ENCODE assay signal across 19 cellular contexts in the genomic region with DNA sequence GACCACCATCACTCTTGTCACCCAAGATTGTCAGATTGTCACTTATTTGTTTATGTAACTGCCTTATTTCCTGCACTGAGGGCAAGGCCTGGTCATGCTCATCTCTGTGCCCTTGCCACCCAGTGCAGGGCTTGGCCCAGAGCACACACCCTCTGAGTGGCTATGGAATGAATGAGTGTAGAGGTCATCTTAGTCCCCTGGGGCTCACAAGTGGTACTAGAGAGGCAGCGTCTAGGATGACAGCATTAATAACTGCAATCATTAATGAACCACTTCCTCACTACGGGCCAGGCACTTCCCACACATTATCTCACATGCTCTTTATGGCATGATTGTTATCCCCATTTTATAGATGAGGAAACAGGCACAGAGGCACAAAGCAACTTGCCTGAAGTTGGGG.
DNase-seq lines count a peak whose midpoint lies in the region; ATAC-seq, FAIRE-seq and TF ChIP-seq lines count a peak whose summit lies in the region.
"Had no signal": no experiment of that assay in that cellular context is flagged by ENCODE, and none has a peak within 500 bp of the region (broad histone marks: within the 10 kb centered on the region; RNA-seq: fewer than 3 reads in every experiment).

No MANE protein-coding gene starts in this region.

- no peak overlapping the region; the same call in 1 of the 2 replicates for H3K27ac Mint-ChIP-seq in HFFc6
- H3K27ac Mint-ChIP-seq: activated T-cell treated with anti-CD3 and anti-CD28 coated beads, Interleukin-2, amount 50 U/mL, for 24 hours had no signal

- TF ChIP-seq POLR2A in NB4 (IDR thresholded peaks at IDR 0.05; ENCODE audit: extremely low read depth, insufficient read length) = no peak

- no peaks in the 10 kb centered on the region for H3K27me3 ChIP-seq in left lung
- H3K27me3 ChIP-seq: adrenal gland, Peyer's patch had no signal

- DNase-seq in GM18507 (ENCODE audit: extremely low spot score, insufficient read length, low read depth) (peak; percentile 40), HFFc6 (peak; percentile 17), NB4 (ENCODE audit: low read depth) (peak; percentile 30), left lung (no peak), NCI-H2107 treated with DMSO at 0.1 percent for 48 hours (lab: John Stamatoyannopoulos, UW; ENCODE audit: unreplicated experiment) (no peak), NCI-H1092 treated with DMSO at 0.1 percent for 48 hours (lab: John Stamatoyannopoulos, UW) (no peak), RKO (ENCODE audit: low spot score) (no peak)
- DNase-seq: activated T-cell treated with anti-CD3 and anti-CD28 coated beads, Interleukin-2, amount 50 U/mL, for 24 hours; adrenal gland; GOT3; left cardiac atrium; naive B cell; NCI-H510A treated with DMSO at 0.1 percent for 48 hours; posterior cingulate gyrus had no signal

- H3K27ac ChIP-seq in left lung = no peak overlapping the region
- H3K27ac ChIP-seq: adrenal gland, epithelial cell of prostate, Peyer's patch, thoracic aorta had no signal

- ATAC-seq in left lung (peak; percentile 65), HG02840 (IDR thresholded peaks at IDR 0.05; ENCODE audit: low FRiP score, unreplicated experiment) (no peak)

- TF ChIP-seq CTCF in HFFc6 (IDR thresholded peaks at IDR 0.05) (no peak), NB4 (IDR thresholded peaks at IDR 0.05; ENCODE audit: low read depth, low read length) (no peak), left lung (IDR thresholded peaks at IDR 0.05) (no peak)

- peaks cover 2% of the 10 kb centered on the region; the same call in 1 of the 2 replicates for H3K27me3 Mint-ChIP-seq in HFFc6 (ENCODE audit: insufficient read depth)

- no peak overlapping the region for H3K4me3 Mint-ChIP-seq in HFFc6
- H3K4me3 Mint-ChIP-seq: activated T-cell treated with anti-CD3 and anti-CD28 coated beads, Interleukin-2, amount 50 U/mL, for 24 hours; naive B cell had no signal

- H3K4me1 Mint-ChIP-seq in HFFc6 (ENCODE audit: low read depth) = peaks cover 54% of the 10 kb centered on the region

- no peaks in the 10 kb centered on the region for H3K9me3 ChIP-seq in left lung
- H3K9me3 ChIP-seq: adrenal gland, thoracic aorta had no signal

- peaks cover 3% of the 10 kb centered on the region; the same call in 1 of the 2 replicates for H3K36me3 Mint-ChIP-seq in HFFc6 (ENCODE audit: low read depth)
- H3K36me3 Mint-ChIP-seq: naive B cell had no signal

- intact Hi-C loops in left lung (cut with DNase I) = no loop called here

- H3K4me1 ChIP-seq in left lung = peaks cover 0 to 14% of the 10 kb centered on the region in 2 donors
- H3K4me1 ChIP-seq: adrenal gland, Peyer's patch had no signal

- no peak overlapping the region for H3K4me3 ChIP-seq in NB4 (ENCODE audit: low read depth, low read length)
- no peak overlapping the region for H3K4me3 ChIP-seq in left lung
- H3K4me3 ChIP-seq: adrenal gland, Peyer's patch, thoracic aorta had no signal

- H3K9me3 Mint-ChIP-seq in HFFc6 = peaks cover 4% of the 10 kb centered on the region; the same call in 1 of the 2 replicates
- H3K9me3 Mint-ChIP-seq: activated T-cell treated with anti-CD3 and anti-CD28 coated beads, Interleukin-2, amount 50 U/mL, for 24 hours had no signal

- peak; percentile 88 for FAIRE-seq in GM18507 (lab: Jason Lieb, UNC)
- FAIRE-seq: colon had no signal

- H3K36me3 ChIP-seq in left lung = no peaks in the 10 kb centered on the region
- H3K36me3 ChIP-seq: adrenal gland, Peyer's patch, thoracic aorta had no signal

Comparison
In these comparisons a context has a peak if more than half of its experiments do, and no peak if none do; other contexts are left out.
1. DNase-seq: peak in GM18507 (single experiment), HFFc6 (single experiment) and NB4 (single experiment); none in left lung (0 of 2), NCI-H2107 treated with DMSO at 0.1 percent for 48 hours (single experiment), NCI-H1092 treated with DMSO at 0.1 percent for 48 hours (single experiment) and RKO (single experiment).